10 cellular contexts compared by ENCODE assay signal in genomic region chr18:69947361-69948106, GRCh38.
DNase-seq lines count a peak whose midpoint lies in the region; ATAC-seq and TF ChIP-seq lines count a peak whose summit lies in the region.
"Had no signal": no experiment of that assay in that cellular context is flagged by ENCODE, and none has a peak within 500 bp of the region (broad histone marks: within the 10 kb centered on the region; RNA-seq: fewer than 3 reads in every experiment).

Gene CD226, minus strand, starts transcription at chr18:69947873. Its CDS starts 467 bp downstream, at chr18:69947406.

- no peak for DNase-seq in central memory CD8-positive, alpha-beta T cell (ENCODE audit: low spot score in 2 of 2)
- no peak for DNase-seq in WERI-Rb-1
- no peak for DNase-seq in NCI-H2029 (lab: John Stamatoyannopoulos, UW)
- no peak for DNase-seq in DMS 273 treated with DMSO at 0.1 percent for 48 hours (lab: John Stamatoyannopoulos, UW)
- no peak for DNase-seq in hippocampal formation (lab: John Stamatoyannopoulos, UW)

- no peak for TF ChIP-seq CTCF in WERI-Rb-1 (IDR thresholded peaks at IDR 0.05; ENCODE audit: low read depth, low read length)

- H3K9me3 Mint-ChIP-seq in central memory CD8-positive, alpha-beta T cell, result no peaks in the 10 kb centered on the region

- peak; percentile 44 for ATAC-seq in GM19455 (IDR thresholded peaks at IDR 0.05; ENCODE audit: unreplicated experiment)
- peak; percentile 35 for ATAC-seq in HG03565 (IDR thresholded peaks at IDR 0.05; ENCODE audit: unreplicated experiment)
- peak; percentile 69 for ATAC-seq in central memory CD8-positive, alpha-beta T cell (replicated peaks; ENCODE audit: extremely low read depth, poor library complexity, severe bottlenecking)

- H3K4me3 Mint-ChIP-seq in central memory CD8-positive, alpha-beta T cell, result peak within 1 kb of the TSS; percentile 75

- H3K36me3 Mint-ChIP-seq in central memory CD8-positive, alpha-beta T cell (ENCODE audit: insufficient read depth), result peaks cover 7% of the 10 kb centered on the region

- no peaks in the 10 kb centered on the region for H3K27me3 Mint-ChIP-seq in central memory CD8-positive, alpha-beta T cell

- H3K9me3 ChIP-seq in WERI-Rb-1 (ENCODE audit: severe bottlenecking), result no peaks in the 10 kb centered on the region
- H3K9me3 ChIP-seq: prostate gland, suprapubic skin had no signal

- H3K36me3 ChIP-seq in WERI-Rb-1, result no peaks in the 10 kb centered on the region
- H3K36me3 ChIP-seq: prostate gland, suprapubic skin had no signal

- peak within 1 kb of the TSS; percentile 63 for H3K4me3 ChIP-seq in GM08714 (ENCODE audit: low read length)
- no peak within 1 kb of the TSS for H3K4me3 ChIP-seq in WERI-Rb-1 (ENCODE audit: low read depth, low read length)
- H3K4me3 ChIP-seq: prostate gland, suprapubic skin had no signal

- H3K4me1 Mint-ChIP-seq in central memory CD8-positive, alpha-beta T cell, result peaks cover 18% of the 10 kb centered on the region

- H3K27ac Mint-ChIP-seq in central memory CD8-positive, alpha-beta T cell (ENCODE audit: low read depth), result peak within 1 kb of the TSS; percentile 63

- no peak within 1 kb of the TSS for H3K27ac ChIP-seq in WERI-Rb-1
- H3K27ac ChIP-seq: prostate gland, suprapubic skin had no signal

- H3K27me3 ChIP-seq in WERI-Rb-1 (ENCODE audit: insufficient read depth, low read depth, severe bottlenecking), result no peaks in the 10 kb centered on the region
- H3K27me3 ChIP-seq: suprapubic skin had no signal
